12 cellular contexts compared by ENCODE assay signal in genomic region chr1:53896673-53897229, GRCh38. TPM values are rescaled to one million over a fixed set of nuclear protein-coding genes. Genes with fewer than 3 reads are reported as not detected.
DNase-seq lines count a peak whose midpoint lies in the region; ATAC-seq, FAIRE-seq and TF ChIP-seq lines count a peak whose summit lies in the region.
"Had no signal": no experiment of that assay in that cellular context is flagged by ENCODE, and none has a peak within 500 bp of the region (broad histone marks: within the 10 kb centered on the region; RNA-seq: fewer than 3 reads in every experiment).

No MANE protein-coding gene starts in this region.

- dilution Hi-C loops in keratinocyte (cut with MboI; ENCODE audit: extremely low pct_ligation_motif_present, low sequenced_read_pairs), result no loop called here

- peaks cover 2% of the 10 kb centered on the region; the same call in 1 of the 2 replicates for H3K27me3 Mint-ChIP-seq in HFFc6 (ENCODE audit: insufficient read depth)
- H3K27me3 Mint-ChIP-seq in naive thymus-derived CD8-positive, alpha-beta T cell, result peaks cover 6 to 16% (median 11%) of the 10 kb centered on the region in 5 donors

- peaks cover 39% of the 10 kb centered on the region for H3K4me1 Mint-ChIP-seq in HFFc6 (ENCODE audit: low read depth)
- no peaks in the 10 kb centered on the region for H3K4me1 Mint-ChIP-seq in naive thymus-derived CD8-positive, alpha-beta T cell
- H3K4me1 Mint-ChIP-seq: immature natural killer cell had no signal

- no peaks in the 10 kb centered on the region for H4K20me1 ChIP-seq in keratinocyte (ENCODE audit: control insufficient read depth, extremely low read depth, insufficient read depth, low read length)

- FAIRE-seq in keratinocyte (lab: Jason Lieb, UNC), result peak; percentile 84
- FAIRE-seq: HTR-8/SVneo had no signal

- H3K27ac Mint-ChIP-seq in HFFc6, result peak overlapping the region; percentile 89
- H3K27ac Mint-ChIP-seq in naive thymus-derived CD8-positive, alpha-beta T cell, result no peak overlapping the region
- H3K27ac Mint-ChIP-seq: immature natural killer cell had no signal

- peak overlapping the region; percentile 25; the same call in 1 of the 2 replicates for H3K4me3 Mint-ChIP-seq in HFFc6
- H3K4me3 Mint-ChIP-seq in naive thymus-derived CD8-positive, alpha-beta T cell, result no peak overlapping the region
- H3K4me3 Mint-ChIP-seq: immature natural killer cell had no signal

- no peaks in the 10 kb centered on the region for H3K9me3 Mint-ChIP-seq in HFFc6
- H3K9me3 Mint-ChIP-seq in naive thymus-derived CD8-positive, alpha-beta T cell, result no peaks in the 10 kb centered on the region
- H3K9me3 Mint-ChIP-seq: immature natural killer cell had no signal

- no peaks in the 10 kb centered on the region for H3K9me3 ChIP-seq in keratinocyte (ENCODE audit: control insufficient read depth, low read depth, low read length)
- H3K9me3 ChIP-seq: body of pancreas had no signal

- no peaks in the 10 kb centered on the region for H3K9me1 ChIP-seq in keratinocyte (ENCODE audit: control insufficient read depth, extremely low read depth, insufficient read depth, low read length)

- H3K4me3 ChIP-seq in astrocyte of the cerebellum (ENCODE audit: low read depth, low read length) (no peak overlapping the region), keratinocyte (ENCODE audit: control insufficient read depth in 2 of 3, extremely low read depth in 1 of 3, insufficient read depth in 2 of 3, low read depth in 1 of 3, low read length in 3 of 3) (no peak overlapping the region)
- H3K4me3 ChIP-seq: body of pancreas had no signal

- H3K36me3 Mint-ChIP-seq in HFFc6 (ENCODE audit: low read depth), result no peaks in the 10 kb centered on the region
- H3K36me3 Mint-ChIP-seq in naive thymus-derived CD8-positive, alpha-beta T cell, result peaks cover 0 to 5% (median 0%) of the 10 kb centered on the region in 3 donors

- no peaks in the 10 kb centered on the region for H3K79me2 ChIP-seq in keratinocyte (ENCODE audit: control insufficient read depth, insufficient read depth, low read length)

- POLR2A ChIA-PET in naive thymus-derived CD8-positive, alpha-beta T cell (lab: Charles Lee), result interaction anchor here (0.6 kb wide), 1 partner anchor 56 kb away, joined by 5 read pairs; no protein-coding TSS in a partner anchor

- H3K4me1 ChIP-seq in keratinocyte (ENCODE audit: control insufficient read depth, extremely low read depth, insufficient read depth, low read length), result peaks cover 12% of the 10 kb centered on the region

- peak overlapping the region; percentile 41 for H2AFZ ChIP-seq in keratinocyte (ENCODE audit: control insufficient read depth, low read length)

- TF ChIP-seq CTCF in HFFc6 (IDR thresholded peaks at IDR 0.05) (no peak), astrocyte of the cerebellum (IDR thresholded peaks at IDR 0.05; ENCODE audit: low read depth, low read length, missing control alignments) (no peak), keratinocyte (optimal IDR thresholded peaks at IDR 0.05 in 1 of 3, IDR thresholded peaks at IDR 0.05 in 1 of 3, conservative IDR thresholded peaks at IDR 0.05 in 1 of 3; ENCODE audit: extremely low read depth in 1 of 3, insufficient read depth in 2 of 3, low read length in 3 of 3) (no peak)

- H3K36me3 ChIP-seq in keratinocyte (ENCODE audit: control insufficient read depth in 2 of 2, extremely low read depth in 1 of 2, insufficient read depth in 2 of 2, low read length in 2 of 2), result no peaks in the 10 kb centered on the region

- H3K27me3 ChIP-seq in keratinocyte (ENCODE audit: control insufficient read depth, extremely low read depth, insufficient read depth, low read length), result no peaks in the 10 kb centered on the region
- H3K27me3 ChIP-seq: body of pancreas had no signal

- ATAC-seq in HG02884 (IDR thresholded peaks at IDR 0.05; ENCODE audit: unreplicated experiment), result no peak
- ATAC-seq in naive thymus-derived CD8-positive, alpha-beta T cell, result no peak
- ATAC-seq: body of pancreas had no signal

- in situ Hi-C loops in astrocyte of the cerebellum (cut with HindIII; ENCODE audit: low sequenced_read_pairs), result no loop called here

- H3K4me2 ChIP-seq in keratinocyte (ENCODE audit: control insufficient read depth, extremely low read depth, insufficient read depth, low read depth, low read length), result peak overlapping the region; percentile 50

- H3K9ac ChIP-seq in keratinocyte (ENCODE audit: control insufficient read depth, extremely low read depth, insufficient read depth, low read length), result peak overlapping the region; percentile 19

- peak; percentile 85 for DNase-seq in HFFc6
- DNase-seq in astrocyte of the cerebellum (ENCODE audit: low read depth), result peak; percentile 74
- DNase-seq in keratinocyte (ENCODE audit: low read depth, low spot score), result peak; percentile 48
- peak; percentile 69 for DNase-seq in superior temporal gyrus (ENCODE audit: extremely low spot score)
- no peak for DNase-seq in NCI-H526 treated with DMSO at 0.1 percent for 48 hours (lab: John Stamatoyannopoulos, UW)
- no peak for DNase-seq in NCI-H748 (lab: John Stamatoyannopoulos, UW; ENCODE audit: unreplicated experiment)
- no peak for DNase-seq in naive thymus-derived CD8-positive, alpha-beta T cell
- DNase-seq: body of pancreas, immature natural killer cell had no signal

- H3K27ac ChIP-seq in keratinocyte (ENCODE audit: control insufficient read depth, insufficient read depth, low read length), result peak overlapping the region; percentile 42
- H3K27ac ChIP-seq: body of pancreas had no signal

RNA-seq across cellular contexts. Expression of gene DIO1, which starts 2.8 kb away (rescaled TPM):
- not detected for total RNA-seq in HFFc6 (2021; fragmentation: NEBNext Ultra II Directional; extraction: Animal tissue kit (Norgen Biotek cat#: 25700))
- polyA plus RNA-seq in keratinocyte, result not detected in 3 replicates
- polyA plus RNA-seq in keratinocyte (2011; ENCODE audit: low read depth), result not detected
- polyA plus RNA-seq in keratinocyte (2011; cell fraction: cytosol; rRNA removed), result not detected in 2 replicates
- not detected in 2 replicates for polyA plus RNA-seq in keratinocyte (2011; cell fraction: nucleus; rRNA removed)
- polyA plus RNA-seq in keratinocyte (2012; ENCODE audit: low replicate concordance), result not detected in 2 replicates
- polyA minus RNA-seq in keratinocyte, result not detected in 3 replicates
- polyA minus RNA-seq in keratinocyte (2011; cell fraction: cytosol; rRNA and poly(A)+ RNA removed), result not detected
- polyA minus RNA-seq in keratinocyte (2011; cell fraction: nucleus; rRNA and poly(A)+ RNA removed), result not detected in 2 replicates
- total RNA-seq in naive thymus-derived CD8-positive, alpha-beta T cell, result not detected
- not detected for polyA plus RNA-seq in naive thymus-derived CD8-positive, alpha-beta T cell
- total RNA-seq: body of pancreas, ureter had no signal

RNA-seq across cellular contexts. Expression of gene YIPF1, which starts 7.2 kb away (rescaled TPM):
- 10 to 100 TPM; 22.8 to 29.3 (median 26.8) TPM for total RNA-seq in HFFc6 (2021; fragmentation: NEBNext Ultra II Directional; extraction: Animal tissue kit (Norgen Biotek cat#: 25700))
- polyA plus RNA-seq in keratinocyte, result 36.3 to 45.7 TPM (median 43.3 TPM) in 3 replicates
- polyA plus RNA-seq in keratinocyte (2011; ENCODE audit: low read depth), result 10.2 TPM
- 35.0 and 57.3 TPM in 2 replicates for polyA plus RNA-seq in keratinocyte (2011; cell fraction: cytosol; rRNA removed)
- polyA plus RNA-seq in keratinocyte (2011; cell fraction: nucleus; rRNA removed), result 35.2 and 41.9 TPM in 2 replicates
- polyA plus RNA-seq in keratinocyte (2012; ENCODE audit: low replicate concordance), result 22.4 and 23.5 TPM in 2 replicates
- 19.2 to 45.8 TPM (median 37.8 TPM) in 3 replicates for polyA minus RNA-seq in keratinocyte
- polyA minus RNA-seq in keratinocyte (2011; cell fraction: cytosol; rRNA and poly(A)+ RNA removed), result 17.8 TPM
- polyA minus RNA-seq in keratinocyte (2011; cell fraction: nucleus; rRNA and poly(A)+ RNA removed), result 14.2 and 20.6 TPM in 2 replicates
- 10 to 100 TPM; 13.6 to 16.2 TPM for total RNA-seq in naive thymus-derived CD8-positive, alpha-beta T cell
- 10 to 100 TPM; 22.3 to 25.6 (median 24.2) TPM for polyA plus RNA-seq in naive thymus-derived CD8-positive, alpha-beta T cell

RNA-seq across cellular contexts. Expression of gene IFT25, which starts 48.7 kb away (rescaled TPM):
- 10 to 100 TPM; 20.9 to 36.9 (median 35.1) TPM for total RNA-seq in HFFc6 (2021; fragmentation: NEBNext Ultra II Directional; extraction: Animal tissue kit (Norgen Biotek cat#: 25700))
- polyA plus RNA-seq in keratinocyte, result 24.5 to 64.3 TPM (median 26.4 TPM) in 3 replicates
- polyA plus RNA-seq in keratinocyte (2011; ENCODE audit: low read depth), result 14.1 TPM
- polyA plus RNA-seq in keratinocyte (2011; cell fraction: cytosol; rRNA removed), result 25.8 and 48.8 TPM in 2 replicates
- 21.3 and 31.3 TPM in 2 replicates for polyA plus RNA-seq in keratinocyte (2011; cell fraction: nucleus; rRNA removed)
- polyA plus RNA-seq in keratinocyte (2012; ENCODE audit: low replicate concordance), result 17.1 and 40.5 TPM in 2 replicates
- 0.62 to 9.0 TPM (median 2.6 TPM) in 3 replicates for polyA minus RNA-seq in keratinocyte
- polyA minus RNA-seq in keratinocyte (2011; cell fraction: cytosol; rRNA and poly(A)+ RNA removed), result 10.4 TPM
- polyA minus RNA-seq in keratinocyte (2011; cell fraction: nucleus; rRNA and poly(A)+ RNA removed), result 4.5 and 9.5 TPM in 2 replicates
- total RNA-seq in naive thymus-derived CD8-positive, alpha-beta T cell, result 10 to 100 TPM; 43.2 to 47.5 TPM
- polyA plus RNA-seq in naive thymus-derived CD8-positive, alpha-beta T cell, result 10 to 100 TPM; 34.9 to 53.7 (median 46.8) TPM

RNA-seq across cellular contexts. Expression of gene LRRC42, which starts 49.4 kb away (rescaled TPM):
- 10 to 100 TPM; 36.3 to 44.2 (median 42.2) TPM for total RNA-seq in HFFc6 (2021; fragmentation: NEBNext Ultra II Directional; extraction: Animal tissue kit (Norgen Biotek cat#: 25700))
- 45.7 to 70.6 TPM (median 61.8 TPM) in 3 replicates for polyA plus RNA-seq in keratinocyte
- polyA plus RNA-seq in keratinocyte (2011; ENCODE audit: low read depth), result 64.1 TPM
- polyA plus RNA-seq in keratinocyte (2011; cell fraction: cytosol; rRNA removed), result 53.6 and 75.3 TPM in 2 replicates
- 47.5 and 48.3 TPM in 2 replicates for polyA plus RNA-seq in keratinocyte (2011; cell fraction: nucleus; rRNA removed)
- 53.2 and 55.2 TPM in 2 replicates for polyA plus RNA-seq in keratinocyte (2012; ENCODE audit: low replicate concordance)
- 20.1 to 38.2 TPM (median 33.0 TPM) in 3 replicates for polyA minus RNA-seq in keratinocyte
- 36.6 TPM for polyA minus RNA-seq in keratinocyte (2011; cell fraction: cytosol; rRNA and poly(A)+ RNA removed)
- polyA minus RNA-seq in keratinocyte (2011; cell fraction: nucleus; rRNA and poly(A)+ RNA removed), result 18.9 and 26.2 TPM in 2 replicates
- 1 to 10 TPM; 7.8 to 9.8 TPM for total RNA-seq in naive thymus-derived CD8-positive, alpha-beta T cell
- polyA plus RNA-seq in naive thymus-derived CD8-positive, alpha-beta T cell, result 10 to 100 TPM in 1 of 3 donors, 1 to 10 TPM in 2; 9.1 to 10.5 (median 9.1) TPM

RNA-seq across cellular contexts. Expression of gene NDC1, which starts 58.7 kb away (rescaled TPM):
- total RNA-seq in HFFc6 (2021; fragmentation: NEBNext Ultra II Directional; extraction: Animal tissue kit (Norgen Biotek cat#: 25700)), result 10 to 100 TPM; 15.3 to 27.2 (median 22.7) TPM
- 24.5 to 36.1 TPM (median 30.5 TPM) in 3 replicates for polyA plus RNA-seq in keratinocyte
- polyA plus RNA-seq in keratinocyte (2011; ENCODE audit: low read depth), result 2.4 TPM
- 8.9 and 17.8 TPM in 2 replicates for polyA plus RNA-seq in keratinocyte (2011; cell fraction: cytosol; rRNA removed)
- polyA plus RNA-seq in keratinocyte (2011; cell fraction: nucleus; rRNA removed), result 17.0 and 22.9 TPM in 2 replicates
- 7.8 and 16.9 TPM in 2 replicates for polyA plus RNA-seq in keratinocyte (2012; ENCODE audit: low replicate concordance)
- 23.8 to 82.7 TPM (median 46.5 TPM) in 3 replicates for polyA minus RNA-seq in keratinocyte
- 16.5 TPM for polyA minus RNA-seq in keratinocyte (2011; cell fraction: cytosol; rRNA and poly(A)+ RNA removed)
- 25.1 and 38.9 TPM in 2 replicates for polyA minus RNA-seq in keratinocyte (2011; cell fraction: nucleus; rRNA and poly(A)+ RNA removed)
- 10 to 100 TPM; 14.7 to 15.0 TPM for total RNA-seq in naive thymus-derived CD8-positive, alpha-beta T cell
- 1 to 10 TPM; 5.8 to 6.4 (median 6.3) TPM for polyA plus RNA-seq in naive thymus-derived CD8-positive, alpha-beta T cell

Comparison
In these comparisons a context has a peak if more than half of its experiments do, and no peak if none do; other contexts are left out.
1. DNase-seq: peak in HFFc6 (single experiment), astrocyte of the cerebellum (single experiment), keratinocyte (single experiment) and superior temporal gyrus (single experiment); none in NCI-H526 treated with DMSO at 0.1 percent for 48 hours (single experiment), NCI-H748 (single experiment) and naive thymus-derived CD8-positive, alpha-beta T cell (0 of 10).